Comparison of ENCODE assay signal across 24 cellular contexts in genomic region chr1:184504695-184505338, GRCh38.
A peak's percentile ranks its signal among the peaks of the same experiment; 100 is the strongest.
DNase-seq lines count a peak whose midpoint lies in the region; ATAC-seq, FAIRE-seq and TF ChIP-seq lines count a peak whose summit lies in the region.
"Had no signal": no experiment of that assay in that cellular context is flagged by ENCODE, and none has a peak within 500 bp of the region (broad histone marks: within the 10 kb centered on the region; RNA-seq: fewer than 3 reads in every experiment).

No MANE protein-coding gene starts in this region.

- H3K4me1 ChIP-seq in heart left ventricle, result peaks cover 11 to 78% (median 48%) of the 10 kb centered on the region in 12 donors
- peaks cover 21% of the 10 kb centered on the region for H3K4me1 ChIP-seq in endodermal cell (ENCODE audit: control insufficient read depth, insufficient read depth, low read length)
- peaks cover 37 to 50% (median 41%) of the 10 kb centered on the region in 3 donors for H3K4me1 ChIP-seq in skeletal muscle tissue (ENCODE audit: control insufficient read depth in 3 of 3, insufficient read depth in 3 of 3, low read length in 3 of 3)
- H3K4me1 ChIP-seq in small intestine (ENCODE audit: control insufficient read depth in 2 of 2, insufficient read depth in 1 of 2, low read depth in 1 of 2, low read length in 1 of 2), result peaks cover 3 to 12% of the 10 kb centered on the region in 2 donors
- H3K4me1 ChIP-seq: colonic mucosa had no signal

- intact Hi-C loops in heart left ventricle (cut with DNase I) (loop anchor here in 2 of 10 donors (5.0 kb wide), 2 partner anchors 42 to 52 kb away; no protein-coding TSS in a partner anchor), Right ventricle myocardium superior (cut with DNase I) (no loop called here)

- H3K4me3 ChIP-seq in heart left ventricle, result peak overlapping the region in 1 of 12 donors; percentile 25
- H3K4me3 ChIP-seq in endodermal cell (ENCODE audit: low read length), result no peak overlapping the region
- peak overlapping the region; percentile 63 for H3K4me3 ChIP-seq in skeletal muscle tissue (ENCODE audit: low read length in 3 of 3)
- H3K4me3 ChIP-seq in small intestine (ENCODE audit: low read depth in 1 of 2, low read length in 2 of 2), result no peak overlapping the region
- H3K4me3 ChIP-seq: A549, colonic mucosa, GM23248, K562 had no signal

- TF ChIP-seq POLR2A in heart left ventricle (IDR thresholded peaks at IDR 0.05), result no peak

- H3K27ac ChIP-seq in heart left ventricle (peak overlapping the region in 10 of 12 donors; percentile 27 to 70 (median 54)), endodermal cell (ENCODE audit: low read depth, low read length) (peak overlapping the region; percentile 44), skeletal muscle tissue (ENCODE audit: low read depth, low read length) (peak overlapping the region; percentile 83), small intestine (ENCODE audit: low read depth in 1 of 2, low read length in 1 of 2) (no peak overlapping the region)
- H3K27ac ChIP-seq: A549, colonic mucosa, GM23248 had no signal

- DNase-seq in heart left ventricle (no peak), Right ventricle myocardium superior (no peak), NCI-H2227 (lab: John Stamatoyannopoulos, UW; ENCODE audit: unreplicated experiment) (peak; percentile 72), endodermal cell (no peak), SW 1271 (lab: John Stamatoyannopoulos, UW) (no peak), small intestine (no peak), NCI-H524 (lab: John Stamatoyannopoulos, UW) (no peak)
- DNase-seq: activated CD4-positive, alpha-beta T cell treated with anti-CD3 and anti-CD28 coated beads for 48 hours; activated naive CD8-positive, alpha-beta T cell treated with anti-CD3 and anti-CD28 coated beads, Interleukin-2, amount 10 ng/mL, durations not matched to agents 7 days and 5 days; colonic mucosa; DMS 273 treated with DMSO at 0.1 percent for 48 hours; GDM1; GM23248; head of caudate nucleus; NCI-H2107; NCI-H82; SHP77 treated with DMSO at 0.1 percent for 48 hours; stimulated activated CD8-positive, alpha-beta memory T cell treated with anti-CD3 and anti-CD28 coated beads, Interleukin-4, amount 100 ng/mL, for 48 hours had no signal

- peak overlapping the region; percentile 36 for H3K27ac Mint-ChIP-seq in endodermal cell
- H3K27ac Mint-ChIP-seq: activated naive CD8-positive, alpha-beta T cell treated with anti-CD3 and anti-CD28 coated beads, Interleukin-2, amount 10 ng/mL, durations not matched to agents 7 days and 5 days; activated T-helper 17 cell treated with anti-CD3 and anti-CD28 coated beads, Interleukin-2, amount 50 U/mL, for 72 hours had no signal

- no peaks in the 10 kb centered on the region for H3K9me3 ChIP-seq in heart left ventricle
- peaks cover 4% of the 10 kb centered on the region for H3K9me3 ChIP-seq in endodermal cell (ENCODE audit: control insufficient read depth, low read length)
- no peaks in the 10 kb centered on the region for H3K9me3 ChIP-seq in skeletal muscle tissue (ENCODE audit: control insufficient read depth in 3 of 3, low read length in 3 of 3)
- no peaks in the 10 kb centered on the region for H3K9me3 ChIP-seq in small intestine (ENCODE audit: control insufficient read depth, low read depth)
- H3K9me3 ChIP-seq: A549, colonic mucosa had no signal

- H3K27me3 Mint-ChIP-seq in endodermal cell (ENCODE audit: insufficient read depth), result no peaks in the 10 kb centered on the region

- no peaks in the 10 kb centered on the region for H3K9me3 Mint-ChIP-seq in endodermal cell
- H3K9me3 Mint-ChIP-seq: activated naive CD8-positive, alpha-beta T cell treated with anti-CD3 and anti-CD28 coated beads, Interleukin-2, amount 10 ng/mL, durations not matched to agents 7 days and 5 days; activated T-helper 17 cell treated with anti-CD3 and anti-CD28 coated beads, Interleukin-2, amount 50 U/mL, for 72 hours had no signal

- 61 to 66% (median 64%) methylated on average over 5 of the region's 5 CpGs for WGBS in heart left ventricle, 4 donors
- 68% methylated on average over 4 of the region's 5 CpGs; no CpG with 5 or more reads in 1 of the 2 experiments for WGBS in endodermal cell (ENCODE audit: insufficient coverage in 1 of 2, insufficient read length in 1 of 2), 2 experiments
- 78 to 87% (median 85%) methylated on average over 5 of the region's 5 CpGs for WGBS in small intestine, 3 donors

- H3K27me3 ChIP-seq in heart left ventricle (no peaks in the 10 kb centered on the region), endodermal cell (ENCODE audit: control insufficient read depth, insufficient read depth, low read length, poor library complexity, severe bottlenecking) (peaks cover 7% of the 10 kb centered on the region), skeletal muscle tissue (ENCODE audit: control insufficient read depth in 3 of 3, insufficient read depth in 3 of 3, low read length in 3 of 3) (no peaks in the 10 kb centered on the region), small intestine (ENCODE audit: control insufficient read depth in 2 of 2, insufficient read depth in 2 of 2, low read length in 2 of 2) (no peaks in the 10 kb centered on the region)
- H3K27me3 ChIP-seq: colonic mucosa had no signal

- no peaks in the 10 kb centered on the region for H3K36me3 Mint-ChIP-seq in endodermal cell (ENCODE audit: low read depth)
- H3K36me3 Mint-ChIP-seq: activated naive CD8-positive, alpha-beta T cell treated with anti-CD3 and anti-CD28 coated beads, Interleukin-2, amount 10 ng/mL, durations not matched to agents 7 days and 5 days had no signal

- TF ChIP-seq CTCF in heart left ventricle (IDR thresholded peaks at IDR 0.05) (no peak), endodermal cell (conservative IDR thresholded peaks at IDR 0.05) (no peak)

- peak overlapping the region; percentile 4 for H3K9ac ChIP-seq in endodermal cell (ENCODE audit: extremely low read depth, low read length, poor library complexity, severe bottlenecking)
- peak overlapping the region; percentile 45 to 78 (median 64) for H3K9ac ChIP-seq in skeletal muscle tissue (ENCODE audit: low read depth in 1 of 3, low read length in 3 of 3)
- H3K9ac ChIP-seq: GM23248 had no signal

- H3K4me3 Mint-ChIP-seq in endodermal cell, result no peak overlapping the region
- H3K4me3 Mint-ChIP-seq: activated naive CD8-positive, alpha-beta T cell treated with anti-CD3 and anti-CD28 coated beads, Interleukin-2, amount 10 ng/mL, durations not matched to agents 7 days and 5 days; activated T-helper 17 cell treated with anti-CD3 and anti-CD28 coated beads, Interleukin-2, amount 50 U/mL, for 72 hours had no signal

- ATAC-seq in heart left ventricle, result peak in 2 of 4 donors; percentile 34 to 48
- ATAC-seq in Right ventricle myocardium superior (ENCODE audit: poor library complexity), result no peak
- ATAC-seq: A549; activated T-helper 17 cell treated with anti-CD3 and anti-CD28 coated beads, Interleukin-2, amount 50 U/mL, for 72 hours; K562; left lobe of liver had no signal

- no peak for FAIRE-seq in small intestine (lab: Jason Lieb, UNC)
- FAIRE-seq: A549, endometrium, K562 had no signal

- H3K4me1 Mint-ChIP-seq in endodermal cell, result peaks cover 33% of the 10 kb centered on the region
- H3K4me1 Mint-ChIP-seq: activated T-helper 17 cell treated with anti-CD3 and anti-CD28 coated beads, Interleukin-2, amount 50 U/mL, for 72 hours had no signal

- H3K36me3 ChIP-seq in heart left ventricle, result peaks cover 0 to 6% (median 2%) of the 10 kb centered on the region in 9 donors
- H3K36me3 ChIP-seq in endodermal cell (ENCODE audit: control insufficient read depth, insufficient read depth, low read length), result no peaks in the 10 kb centered on the region
- H3K36me3 ChIP-seq in skeletal muscle tissue (ENCODE audit: control insufficient read depth in 3 of 3, insufficient read depth in 3 of 3, low read length in 3 of 3), result peaks cover 0 to 7% (median 2%) of the 10 kb centered on the region in 3 donors
- H3K36me3 ChIP-seq in small intestine (ENCODE audit: control insufficient read depth in 2 of 2, insufficient read depth in 2 of 2, low read length in 2 of 2), result no peaks in the 10 kb centered on the region
- H3K36me3 ChIP-seq: colonic mucosa had no signal

Comparison
In these comparisons a context has a peak if more than half of its experiments do, and no peak if none do; other contexts are left out.
1. H3K27ac ChIP-seq: peak in heart left ventricle (10 of 12), endodermal cell (single experiment) and skeletal muscle tissue (single experiment); none in small intestine (0 of 2).
2. H3K4me3 ChIP-seq: peak in skeletal muscle tissue (3 of 3); none in endodermal cell (single experiment) and small intestine (0 of 2).